Comparison of ENCODE assay signal across 20 cellular contexts in genomic region chr18:47317824-47318508, GRCh38.
DNase-seq lines count a peak whose midpoint lies in the region; ATAC-seq and TF ChIP-seq lines count a peak whose summit lies in the region.
"Had no signal": no experiment of that assay in that cellular context is flagged by ENCODE, and none has a peak within 500 bp of the region (broad histone marks: within the 10 kb centered on the region; RNA-seq: fewer than 3 reads in every experiment).

No MANE protein-coding gene starts in this region.

- H3K9me3 ChIP-seq in hepatocyte (ENCODE audit: low read depth) (no peaks in the 10 kb centered on the region), lung (ENCODE audit: control insufficient read depth in 2 of 2, insufficient read depth in 1 of 2, low read length in 1 of 2) (no peaks in the 10 kb centered on the region), Peyer's patch (no peaks in the 10 kb centered on the region), upper lobe of left lung (no peaks in the 10 kb centered on the region)
- H3K9me3 ChIP-seq: A549; BE2C; BLaER1 treated with 17β-estradiol and CSF1 and Interleukin-3, amounts not matched to agents 10 nM and 100 nM; HAP-1 had no signal

- TF ChIP-seq POLR2A in Peyer's patch (IDR thresholded peaks at IDR 0.05) (no peak), upper lobe of left lung (IDR thresholded peaks at IDR 0.05) (no peak)

- no peaks in the 10 kb centered on the region for H3K79me2 ChIP-seq in hepatocyte

- H3K4me3 ChIP-seq in hepatocyte (no peak overlapping the region), lung (no peak overlapping the region), Peyer's patch (no peak overlapping the region), upper lobe of left lung (no peak overlapping the region)
- H3K4me3 ChIP-seq: A549; BLaER1 treated with 17β-estradiol and CSF1 and Interleukin-3, amounts not matched to agents 10 nM and 100 nM; HAP-1 had no signal

- H3K27ac ChIP-seq in hepatocyte, result no peak overlapping the region
- H3K27ac ChIP-seq in lung (ENCODE audit: low read depth in 1 of 2, low read length in 1 of 2), result no peak overlapping the region
- H3K27ac ChIP-seq in Peyer's patch, result no peak overlapping the region
- H3K27ac ChIP-seq in upper lobe of left lung, result no peak overlapping the region
- H3K27ac ChIP-seq: A549; BLaER1 treated with 17β-estradiol and CSF1 and Interleukin-3, amounts not matched to agents 10 nM and 100 nM had no signal

- no peaks in the 10 kb centered on the region for H3K9me2 ChIP-seq in hepatocyte (replicated peaks; ENCODE audit: insufficient read depth)

- DNase-seq in DMS53 (lab: John Stamatoyannopoulos, UW), result peak; percentile 71
- DNase-seq in hepatocyte (ENCODE audit: low spot score), result peak; percentile 19
- no peak for DNase-seq in lung (ENCODE audit: low spot score)
- no peak for DNase-seq in Peyer's patch
- DNase-seq in upper lobe of left lung, result no peak
- no peak for DNase-seq in kidney tubule cell (ENCODE audit: low spot score)
- DNase-seq: 8988T; ACHN; AML-193; BE2C; CD4-positive, alpha-beta T cell; CD8-positive, alpha-beta memory T cell; DMS 273 treated with DMSO at 0.1 percent for 48 hours; DND-41; GOT3; HFFc6 had no signal

- H3K4me1 ChIP-seq in hepatocyte (ENCODE audit: insufficient read depth), result no peaks in the 10 kb centered on the region
- no peaks in the 10 kb centered on the region for H3K4me1 ChIP-seq in lung (ENCODE audit: control insufficient read depth in 2 of 2, insufficient read depth in 2 of 2, low read length in 2 of 2)
- H3K4me1 ChIP-seq in Peyer's patch, result no peaks in the 10 kb centered on the region
- no peaks in the 10 kb centered on the region for H3K4me1 ChIP-seq in upper lobe of left lung
- H3K4me1 ChIP-seq: A549, BE2C, HAP-1 had no signal

- no peak overlapping the region for H3K4me2 ChIP-seq in hepatocyte
- H3K4me2 ChIP-seq: A549; BLaER1 treated with 17β-estradiol and CSF1 and Interleukin-3, amounts not matched to agents 10 nM and 100 nM had no signal

- ATAC-seq in GM18867 (IDR thresholded peaks at IDR 0.05; ENCODE audit: unreplicated experiment) (peak; percentile 66), lung (ENCODE audit: insufficient read depth, low FRiP score) (peak; percentile 29), upper lobe of left lung (ENCODE audit: low FRiP score in 2 of 2) (no peak)
- ATAC-seq: A549 had no signal

- no peaks in the 10 kb centered on the region for H4K20me1 ChIP-seq in hepatocyte (ENCODE audit: insufficient read depth, poor library complexity, severe bottlenecking)
- H4K20me1 ChIP-seq: BLaER1 treated with 17β-estradiol and CSF1 and Interleukin-3, amounts not matched to agents 10 nM and 100 nM had no signal

- H2AFZ ChIP-seq in hepatocyte, result no peak overlapping the region

- H3K36me3 ChIP-seq in hepatocyte (replicated peaks; ENCODE audit: insufficient read depth, low read depth), result no peaks in the 10 kb centered on the region
- H3K36me3 ChIP-seq in lung (ENCODE audit: control insufficient read depth in 2 of 2, insufficient read depth in 2 of 2, low read length in 2 of 2), result no peaks in the 10 kb centered on the region
- H3K36me3 ChIP-seq in Peyer's patch, result no peaks in the 10 kb centered on the region
- no peaks in the 10 kb centered on the region for H3K36me3 ChIP-seq in upper lobe of left lung
- H3K36me3 ChIP-seq: BE2C; BLaER1 treated with 17β-estradiol and CSF1 and Interleukin-3, amounts not matched to agents 10 nM and 100 nM; HAP-1 had no signal

- peaks cover 21% of the 10 kb centered on the region for H3K27me3 ChIP-seq in hepatocyte
- H3K27me3 ChIP-seq in lung (ENCODE audit: control insufficient read depth, insufficient read depth), result no peaks in the 10 kb centered on the region
- H3K27me3 ChIP-seq in Peyer's patch, result no peaks in the 10 kb centered on the region
- no peaks in the 10 kb centered on the region for H3K27me3 ChIP-seq in upper lobe of left lung
- H3K27me3 ChIP-seq: BE2C; BLaER1 treated with 17β-estradiol and CSF1 and Interleukin-3, amounts not matched to agents 10 nM and 100 nM had no signal

- WGBS in hepatocyte (ENCODE audit: low lambda C conversion rate, missing lambda C conversion rate), result 68% methylated on average over 1 of the region's 1 CpG
- WGBS in lung, 2 donors, result 63 to 91% methylated on average over 1 of the region's 1 CpG
- 64 to 73% methylated on average over 1 of the region's 1 CpG for WGBS in upper lobe of left lung, 2 donors

- TF ChIP-seq CTCF in hepatocyte (IDR thresholded peaks at IDR 0.05; ENCODE audit: poor library complexity) (no peak), lung (IDR thresholded peaks at IDR 0.05; ENCODE audit: control extremely low read depth, extremely low read depth) (no peak), Peyer's patch (IDR thresholded peaks at IDR 0.05) (no peak), upper lobe of left lung (IDR thresholded peaks at IDR 0.05) (no peak)

- no peak for TF ChIP-seq EP300 in upper lobe of left lung (IDR thresholded peaks at IDR 0.05)

Comparison
In these comparisons a context has a peak if more than half of its experiments do, and no peak if none do; other contexts are left out.
1. DNase-seq: peak in DMS53 (single experiment) and hepatocyte (single experiment); none in lung (single experiment), Peyer's patch (0 of 3), upper lobe of left lung (0 of 2) and kidney tubule cell (single experiment).
2. ATAC-seq: peak in GM18867 (single experiment) and lung (single experiment); none in upper lobe of left lung (0 of 2).